8 cellular contexts compared by ENCODE assay signal in the genomic region with DNA sequence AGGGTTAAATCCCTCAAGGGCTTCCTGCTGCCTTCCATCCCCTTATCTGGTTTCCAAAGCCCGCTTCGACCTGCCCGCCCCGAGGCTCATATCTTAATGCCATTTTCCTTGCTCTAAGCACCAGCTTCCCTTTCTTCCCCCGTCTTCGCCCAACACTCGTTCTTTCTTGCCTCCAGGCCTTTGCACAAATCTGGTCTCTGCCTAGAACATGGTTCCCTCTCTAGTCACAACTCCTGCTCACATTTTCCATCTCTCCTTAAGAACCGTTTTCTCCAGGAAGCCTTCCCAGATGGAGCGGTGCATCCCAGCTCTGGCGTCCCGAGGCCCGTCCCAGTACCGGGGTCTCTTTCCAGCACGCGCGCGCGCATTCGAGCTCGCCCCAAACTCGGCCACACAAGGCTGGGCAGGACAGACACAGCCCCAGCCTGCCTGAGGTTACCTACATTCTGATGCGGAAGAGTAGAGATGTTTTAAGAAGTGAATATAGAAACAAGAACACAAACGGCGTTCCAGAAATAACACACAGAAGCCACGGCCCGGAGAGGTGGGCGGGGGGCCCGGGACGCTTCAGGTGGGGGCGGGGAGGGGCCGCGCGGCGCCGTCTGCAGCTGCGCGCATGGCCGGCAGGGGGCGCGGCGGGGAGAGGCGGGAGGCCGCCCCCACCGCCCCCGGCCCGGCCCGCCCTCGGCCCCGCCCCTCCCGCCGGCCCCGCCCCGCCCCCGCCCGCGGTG. TPM values are rescaled to one million over a fixed set of nuclear protein-coding genes. Genes with fewer than 3 reads are reported as not detected.
DNase-seq lines count a peak whose midpoint lies in the region; ATAC-seq and TF ChIP-seq lines count a peak whose summit lies in the region.

A gene with protein sequence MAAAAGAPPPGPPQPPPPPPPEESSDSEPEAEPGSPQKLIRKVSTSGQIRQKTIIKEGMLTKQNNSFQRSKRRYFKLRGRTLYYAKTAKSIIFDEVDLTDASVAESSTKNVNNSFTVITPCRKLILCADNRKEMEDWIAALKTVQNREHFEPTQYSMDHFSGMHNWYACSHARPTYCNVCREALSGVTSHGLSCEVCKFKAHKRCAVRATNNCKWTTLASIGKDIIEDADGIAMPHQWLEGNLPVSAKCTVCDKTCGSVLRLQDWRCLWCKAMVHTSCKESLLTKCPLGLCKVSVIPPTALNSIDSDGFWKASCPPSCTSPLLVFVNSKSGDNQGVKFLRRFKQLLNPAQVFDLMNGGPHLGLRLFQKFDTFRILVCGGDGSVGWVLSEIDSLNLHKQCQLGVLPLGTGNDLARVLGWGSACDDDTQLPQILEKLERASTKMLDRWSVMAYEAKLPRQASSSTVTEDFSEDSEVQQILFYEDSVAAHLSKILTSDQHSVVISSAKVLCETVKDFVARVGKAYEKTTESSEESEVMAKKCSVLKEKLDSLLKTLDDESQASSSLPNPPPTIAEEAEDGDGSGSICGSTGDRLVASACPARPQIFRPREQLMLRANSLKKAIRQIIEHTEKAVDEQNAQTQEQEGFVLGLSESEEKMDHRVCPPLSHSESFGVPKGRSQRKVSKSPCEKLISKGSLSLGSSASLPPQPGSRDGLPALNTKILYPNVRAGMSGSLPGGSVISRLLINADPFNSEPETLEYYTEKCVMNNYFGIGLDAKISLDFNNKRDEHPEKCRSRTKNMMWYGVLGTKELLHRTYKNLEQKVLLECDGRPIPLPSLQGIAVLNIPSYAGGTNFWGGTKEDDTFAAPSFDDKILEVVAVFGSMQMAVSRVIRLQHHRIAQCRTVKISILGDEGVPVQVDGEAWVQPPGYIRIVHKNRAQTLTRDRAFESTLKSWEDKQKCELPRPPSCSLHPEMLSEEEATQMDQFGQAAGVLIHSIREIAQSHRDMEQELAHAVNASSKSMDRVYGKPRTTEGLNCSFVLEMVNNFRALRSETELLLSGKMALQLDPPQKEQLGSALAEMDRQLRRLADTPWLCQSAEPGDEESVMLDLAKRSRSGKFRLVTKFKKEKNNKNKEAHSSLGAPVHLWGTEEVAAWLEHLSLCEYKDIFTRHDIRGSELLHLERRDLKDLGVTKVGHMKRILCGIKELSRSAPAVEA (plus strand): TSS at position 726 of the 731 bp plus-strand sequence. CDS start 25 bp downstream, outside the sequence.

- H3K4me3 Mint-ChIP-seq in central memory CD8-positive, alpha-beta T cell: peak within 1 kb of the TSS; percentile 88

- ATAC-seq in HG02571 (IDR thresholded peaks at IDR 0.05; ENCODE audit: unreplicated experiment) (peak; percentile 41), left colon (peak; percentile 63)
- peak; percentile 70 for ATAC-seq in central memory CD8-positive, alpha-beta T cell (replicated peaks; ENCODE audit: extremely low read depth, poor library complexity, severe bottlenecking)

- intact Hi-C loops in left colon (cut with DNase I, micrococcal nuclease): loop anchor here in 1 of 2 donors (5.0 kb wide), 1 partner anchor 88 kb away; no protein-coding TSS in a partner anchor

- H3K36me3 Mint-ChIP-seq in central memory CD8-positive, alpha-beta T cell (ENCODE audit: insufficient read depth): peaks cover 19% of the 10 kb centered on the region

- H3K4me1 Mint-ChIP-seq in central memory CD8-positive, alpha-beta T cell: peaks cover 67% of the 10 kb centered on the region

- H3K27me3 Mint-ChIP-seq in central memory CD8-positive, alpha-beta T cell: no peaks in the 10 kb centered on the region

- TF ChIP-seq CTCF in GM12874 (IDR thresholded peaks at IDR 0.05; ENCODE audit: insufficient read depth, low read depth, low read length): peak; percentile 36; the same call in 1 of the 2 replicates

- H3K9me3 Mint-ChIP-seq in central memory CD8-positive, alpha-beta T cell: no peaks in the 10 kb centered on the region

- peak within 1 kb of the TSS; percentile 15 for H3K27ac Mint-ChIP-seq in central memory CD8-positive, alpha-beta T cell (ENCODE audit: low read depth)

- peak; percentile 23 for DNase-seq in NCI-H1694 (lab: John Stamatoyannopoulos, UW)
- DNase-seq in activated CD4-positive, CD25-positive, alpha-beta regulatory T cell treated with anti-CD3 and anti-CD28 coated beads, Interleukin-2, amount 50 U/mL, for 16 hours (ENCODE audit: low read depth, low spot score): peak; percentile 60
- peak; percentile 33 to 44 for DNase-seq in central memory CD8-positive, alpha-beta T cell (ENCODE audit: low spot score in 2 of 2)
- peak; percentile 62 to 66 for DNase-seq in left colon
- peak; percentile 69 for DNase-seq in stimulated activated CD4-positive, alpha-beta T cell treated with anti-CD3 and anti-CD28 coated beads, Interleukin-2, amount 100 ng/mL, for 4 hours (ENCODE audit: low read depth)
- no peak for DNase-seq in NCI-H446 treated with DMSO at 0.1 percent for 48 hours (lab: John Stamatoyannopoulos, UW)

RNA-seq across cellular contexts. Expression of the gene that starts here (rescaled TPM):
- total RNA-seq in left colon: 10 to 100 TPM; 91.3 to 93.2 TPM
